Comparison of ENCODE assay signal across 1 cellular context in genomic region chr6:169452117-169452868, GRCh38.
TF ChIP-seq lines count a peak whose summit lies in the region.

No MANE protein-coding gene starts in this region.

TF ChIP-seq in K562, 482 proteins besides CTCF, POLR2A, EP300 and RAD21 (continued from another document and continues in another):
- TF ChIP-seq U2AF1 (optimal IDR thresholded peaks at IDR 0.05; ENCODE audit: low read depth, low read length) (no peak), E2F5 (CRISPR knock-in tag; IDR thresholded peaks at IDR 0.05) (no peak), XRCC5 (IDR thresholded peaks at IDR 0.05; ENCODE audit: low read depth, low read length) (no peak), CBX8 (IDR thresholded peaks at IDR 0.05; ENCODE audit: borderline replicate concordance, extremely low read depth, low read depth, low read length, poor library complexity, severe bottlenecking) (no peak), RCOR1 (IDR thresholded peaks at IDR 0.05; ENCODE audit: borderline replicate concordance in 1 of 2, low read depth in 2 of 2, low read length in 2 of 2) (peak in 1 of 2 experiments; percentile 54; a peak in 1 of 4 replicates), ZNF699 (CRISPR knock-in tag; IDR thresholded peaks at IDR 0.05; ENCODE audit: insufficient replicate concordance) (no peak), RAD51 (IDR thresholded peaks at IDR 0.05; ENCODE audit: borderline replicate concordance, low read depth) (no peak), PURB (CRISPR knock-in tag; IDR thresholded peaks at IDR 0.05; ENCODE audit: low read depth) (no peak), THAP7 (CRISPR knock-in tag; IDR thresholded peaks at IDR 0.05) (peak; percentile 54; the same call in 1 of the 2 replicates), ZZZ3 (IDR thresholded peaks at IDR 0.05) (no peak), DMBX1 (CRISPR knock-in tag; IDR thresholded peaks at IDR 0.05; ENCODE audit: borderline replicate concordance) (0 out of 2 replicates have a peak, but pooled peaks have one; percentile 45), NFIC (IDR thresholded peaks at IDR 0.05) (peak; percentile 97), TAL1 (IDR thresholded peaks at IDR 0.05) (no peak), ZNF830 (CRISPR knock-in tag; IDR thresholded peaks at IDR 0.05) (no peak), HDAC2 (IDR thresholded peaks at IDR 0.05) (peak; percentile 86), ZBTB40 (IDR thresholded peaks at IDR 0.05) (no peak), ZBTB40 (CRISPR knock-in tag; IDR thresholded peaks at IDR 0.05) (no peak), MED1 (CRISPR knock-in tag; IDR thresholded peaks at IDR 0.05; ENCODE audit: borderline replicate concordance) (no peak), ESRRA (IDR thresholded peaks at IDR 0.05; ENCODE audit: borderline replicate concordance, low read depth) (peak; percentile 71), HLTF (IDR thresholded peaks at IDR 0.05) (peak; percentile 72; the same call in 1 of the 2 replicates), ZKSCAN3 (CRISPR knock-in tag; IDR thresholded peaks at IDR 0.05) (no peak), KAT2B (IDR thresholded peaks at IDR 0.05; ENCODE audit: low read depth, low read length) (no peak), ETS1 (conservative IDR thresholded peaks at IDR 0.05; ENCODE audit: control insufficient read depth, low read depth, low read length) (no peak), ARID3B (CRISPR knock-in tag; IDR thresholded peaks at IDR 0.05; ENCODE audit: borderline replicate concordance) (no peak), SMAD3 (CRISPR knock-in tag; conservative IDR thresholded peaks at IDR 0.05) (no peak), ZNF197 (CRISPR knock-in tag; IDR thresholded peaks at IDR 0.05; ENCODE audit: low read depth) (no peak), SMARCE1 (IDR thresholded peaks at IDR 0.05) (peak; percentile 50), TSHZ1 (CRISPR knock-in tag; IDR thresholded peaks at IDR 0.05) (no peak), GTF2A2 (tag; IDR thresholded peaks at IDR 0.05) (no peak), ZNF12 (CRISPR knock-in tag; IDR thresholded peaks at IDR 0.05) (no peak; the same call in 1 of the 2 replicates), ZNF639 (CRISPR knock-in tag; conservative IDR thresholded peaks at IDR 0.05 in 1 of 2, IDR thresholded peaks at IDR 0.05 in 1 of 2) (peak in 1 of 2 experiments; percentile 75; a peak in 2 of 4 replicates), GATAD2A (IDR thresholded peaks at IDR 0.05) (0 out of 2 replicates have a peak, but pooled peaks have one; percentile 79), GTF3C2 (IDR thresholded peaks at IDR 0.05; ENCODE audit: borderline replicate concordance, extremely low read depth, insufficient read length) (no peak), HOXB6 (CRISPR knock-in tag; IDR thresholded peaks at IDR 0.05; ENCODE audit: borderline replicate concordance) (no peak)
